Comparison of ENCODE assay signal across 28 cellular contexts in genomic region chr11:17588166-17588565, GRCh38. TPM values are rescaled to one million over a fixed set of nuclear protein-coding genes. Genes with fewer than 3 reads are reported as not detected.
A peak's percentile ranks its signal among the peaks of the same experiment; 100 is the strongest.
DNase-seq lines count a peak whose midpoint lies in the region; ATAC-seq and TF ChIP-seq lines count a peak whose summit lies in the region.
"Had no signal": no experiment of that assay in that cellular context is flagged by ENCODE, and none has a peak within 500 bp of the region (broad histone marks: within the 10 kb centered on the region; RNA-seq: fewer than 3 reads in every experiment).

No MANE protein-coding gene starts in this region.

- no peaks in the 10 kb centered on the region for H3K4me1 Mint-ChIP-seq in endodermal cell
- H3K4me1 Mint-ChIP-seq: IgD-negative memory B cell had no signal

- WGBS in endodermal cell (ENCODE audit: insufficient coverage in 1 of 2, insufficient read length in 1 of 2), 2 experiments = 88% methylated on average over 5 to 8 of the region's 8 CpGs

- no peak for TF ChIP-seq CTCF in RWPE2 (IDR thresholded peaks at IDR 0.05; ENCODE audit: poor library complexity, severe bottlenecking)
- no peak for TF ChIP-seq CTCF in endodermal cell (conservative IDR thresholded peaks at IDR 0.05)
- no peak for TF ChIP-seq CTCF in upper lobe of right lung (IDR thresholded peaks at IDR 0.05)

- ATAC-seq in RWPE2 (ENCODE audit: low read depth) (peak; percentile 45; the same call in 2 of the 3 replicates), upper lobe of right lung (no peak), GM18498 (IDR thresholded peaks at IDR 0.05; ENCODE audit: unreplicated experiment) (no peak)
- ATAC-seq: CD8-positive, alpha-beta T cell had no signal

- H3K4me3 ChIP-seq in RWPE2 (ENCODE audit: severe bottlenecking) = no peak overlapping the region
- H3K4me3 ChIP-seq in endodermal cell (ENCODE audit: low read length) = no peak overlapping the region
- H3K4me3 ChIP-seq in upper lobe of right lung = no peak overlapping the region

- no peaks in the 10 kb centered on the region for H3K9me3 ChIP-seq in RWPE2 (ENCODE audit: severe bottlenecking)
- H3K9me3 ChIP-seq in endodermal cell (ENCODE audit: control insufficient read depth, low read length) = no peaks in the 10 kb centered on the region
- no peaks in the 10 kb centered on the region for H3K9me3 ChIP-seq in upper lobe of right lung

- H3K9me3 Mint-ChIP-seq in endodermal cell = no peaks in the 10 kb centered on the region
- H3K9me3 Mint-ChIP-seq: CD8-positive, alpha-beta T cell; IgD-negative memory B cell had no signal

- no peak overlapping the region for H3K27ac Mint-ChIP-seq in endodermal cell
- H3K27ac Mint-ChIP-seq: CD8-positive, alpha-beta T cell; IgD-negative memory B cell had no signal

- peaks cover 14% of the 10 kb centered on the region for H3K27me3 Mint-ChIP-seq in endodermal cell (ENCODE audit: insufficient read depth)

- no peak overlapping the region for H3K27ac ChIP-seq in RWPE2 (ENCODE audit: poor library complexity, severe bottlenecking)
- H3K27ac ChIP-seq in endodermal cell (ENCODE audit: low read depth, low read length) = no peak overlapping the region
- no peak overlapping the region for H3K27ac ChIP-seq in upper lobe of right lung
- H3K27ac ChIP-seq: KMS-11 had no signal

- no peak overlapping the region for H3K9ac ChIP-seq in endodermal cell (ENCODE audit: extremely low read depth, low read length, poor library complexity, severe bottlenecking)
- H3K9ac ChIP-seq: KMS-11 had no signal

- intact Hi-C loops in upper lobe of right lung (cut with DNase I) = no loop called here

- H3K4me1 ChIP-seq in RWPE2 (ENCODE audit: insufficient read depth, poor library complexity, severe bottlenecking) = no peaks in the 10 kb centered on the region
- no peaks in the 10 kb centered on the region for H3K4me1 ChIP-seq in endodermal cell (ENCODE audit: control insufficient read depth, insufficient read depth, low read length)
- no peaks in the 10 kb centered on the region for H3K4me1 ChIP-seq in upper lobe of right lung

- DNase-seq in RWPE2 (ENCODE audit: low spot score) = no peak
- peak; percentile 17 for DNase-seq in endodermal cell
- peak; percentile 60 for DNase-seq in mesenteric fat pad (ENCODE audit: low spot score)
- peak; percentile 54 for DNase-seq in upper lobe of right lung
- no peak for DNase-seq in NCI-H2081 treated with DMSO at 0.1 percent for 48 hours (lab: John Stamatoyannopoulos, UW)
- no peak for DNase-seq in AG08395 (ENCODE audit: low spot score)
- DNase-seq: AML-193; C1 segment of cervical spinal cord; CD8-positive, alpha-beta T cell; DMS 273 treated with DMSO at 0.1 percent for 48 hours; DMS79; EL; GDM1; HCEC 1CT; NCI-H1048; NCI-H1417; NCI-H1694; NCI-H2029 treated with DMSO at 0.1 percent for 48 hours; NCI-H2227 treated with DMSO at 0.1 percent for 48 hours; NCI-H526 treated with DMSO at 0.1 percent for 48 hours; RPMI8226; SHP77 had no signal

- H3K36me3 Mint-ChIP-seq in endodermal cell (ENCODE audit: low read depth) = no peaks in the 10 kb centered on the region
- H3K36me3 Mint-ChIP-seq: CD8-positive, alpha-beta T cell; IgD-negative memory B cell had no signal

- H3K27me3 ChIP-seq in RWPE2 (ENCODE audit: insufficient read depth, poor library complexity, severe bottlenecking) (peaks cover 7% of the 10 kb centered on the region), endodermal cell (ENCODE audit: control insufficient read depth, insufficient read depth, low read length, poor library complexity, severe bottlenecking) (peaks cover 49% of the 10 kb centered on the region), upper lobe of right lung (no peaks in the 10 kb centered on the region)

- H3K36me3 ChIP-seq in RWPE2 (ENCODE audit: low read depth) (no peaks in the 10 kb centered on the region), endodermal cell (ENCODE audit: control insufficient read depth, insufficient read depth, low read length) (no peaks in the 10 kb centered on the region), upper lobe of right lung (no peaks in the 10 kb centered on the region)

- H3K4me3 Mint-ChIP-seq in endodermal cell = no peak overlapping the region
- H3K4me3 Mint-ChIP-seq: CD8-positive, alpha-beta T cell; IgD-negative memory B cell had no signal

RNA-seq across cellular contexts. Expression of gene OTOG, which starts 41.1 kb away (rescaled TPM):
- total RNA-seq in endodermal cell = under 1 TPM; 0.33 to 0.55 TPM
- polyA plus RNA-seq in endodermal cell (2013, experiment 1 of 2) = 0.39 TPM
- 0.50 TPM for polyA plus RNA-seq in endodermal cell (2013, experiment 2 of 2)
- total RNA-seq in mesenteric fat pad = not detected
- total RNA-seq in upper lobe of right lung = not detected
- total RNA-seq: CD8-positive, alpha-beta T cell; NCI-H460; SK-MEL-5 had no signal
- polyA plus RNA-seq: AG04450, IgD-negative memory B cell had no signal

RNA-seq across cellular contexts. Expression of gene USH1C, which starts 44.0 kb away (rescaled TPM):
- total RNA-seq in endodermal cell = 1 to 10 TPM; 1.5 to 2.8 TPM
- 1.00 TPM for polyA plus RNA-seq in endodermal cell (2013, experiment 1 of 2)
- polyA plus RNA-seq in endodermal cell (2013, experiment 2 of 2) = 0.99 TPM
- 0.19 TPM for total RNA-seq in mesenteric fat pad
- total RNA-seq in upper lobe of right lung = not detected
- total RNA-seq: CD8-positive, alpha-beta T cell; SK-MEL-5 had no signal
- polyA plus RNA-seq: AG04450, IgD-negative memory B cell had no signal

Comparison
In these comparisons a context has a peak if more than half of its experiments do, and no peak if none do; other contexts are left out.
1. DNase-seq: peak in endodermal cell (single experiment), mesenteric fat pad (single experiment) and upper lobe of right lung (single experiment); none in RWPE2 (single experiment), NCI-H2081 treated with DMSO at 0.1 percent for 48 hours (single experiment) and AG08395 (single experiment).